Comparison of ENCODE assay signal across 34 cellular contexts in genomic region chr21:44035244-44035643, GRCh38.
"Had no signal": no experiment of that assay in that cellular context is flagged by ENCODE, and none has a peak within 500 bp of the region (broad histone marks: within the 10 kb centered on the region; RNA-seq: fewer than 3 reads in every experiment).

No MANE protein-coding gene starts in this region.

- ATAC-seq: PC-3, T-cell had no signal

- H3K27me3 Mint-ChIP-seq: activated CD4-positive, alpha-beta memory T cell treated with anti-CD3 and anti-CD28 coated beads, Interleukin-2, amount 10 ng/mL, durations not matched to agents 7 days and 5 days; activated naive CD4-positive, alpha-beta T cell treated with anti-CD3 and anti-CD28 coated beads, Interleukin-2, amount 10 ng/mL, durations not matched to agents 7 days and 5 days; activated naive CD8-positive, alpha-beta T cell; IgD-negative memory B cell; T-cell had no signal

- H3K9me3 Mint-ChIP-seq: activated CD4-positive, alpha-beta memory T cell treated with anti-CD3 and anti-CD28 coated beads, Interleukin-2, amount 10 ng/mL, durations not matched to agents 7 days and 5 days; activated naive CD4-positive, alpha-beta T cell treated with anti-CD3 and anti-CD28 coated beads, Interleukin-2, amount 10 ng/mL, durations not matched to agents 7 days and 5 days; IgD-negative memory B cell; T-cell had no signal

- H3K4me3 ChIP-seq: ascending aorta, cardiac muscle cell, MG63, Peyer's patch, SJSA1 had no signal

- DNase-seq: activated CD4-positive, alpha-beta memory T cell treated with anti-CD3 and anti-CD28 coated beads, Interleukin-2, amount 10 ng/mL, durations not matched to agents 7 days and 5 days; activated CD4-positive, alpha-beta T cell treated with anti-CD3 and anti-CD28 coated beads for 1 hour; activated CD4-positive, alpha-beta T cell treated with anti-CD3 and anti-CD28 coated beads for 48 hours; activated CD4-positive, CD25-positive, alpha-beta regulatory T cell; activated effector memory CD4-positive, alpha-beta T cell treated with Interleukin-2 at 50 U/mL for 16 hours; activated naive CD4-positive, alpha-beta T cell treated with anti-CD3 and anti-CD28 coated beads, Interleukin-2, amount 10 ng/mL, durations not matched to agents 7 days and 5 days; activated T-cell treated with anti-CD3 and anti-CD28 coated beads, Interleukin-2, amount 50 U/mL, for 48 hours; amygdala; Kasumi-1; KG1; MG63; NCI-H1048; NCI-H1105 treated with DMSO at 0.1 percent for 48 hours; NCI-H1436; NCI-H1694; NCI-H2029; NCI-H2171; NCI-H510A; NCI-H526; NCI-H748 treated with DMSO at 0.1 percent for 48 hours; NK-92 treated with Interleukin-12 subunit alpha and Interleukin-12 subunit beta, amount 100 ng/mL, for 24 hours; PC-3; Peyer's patch; RPMI8226; SHP77 treated with DMSO at 0.1 percent for 48 hours; SK-N-SH; T-cell; T1000; WERI-Rb-1 had no signal

- H3K4me3 Mint-ChIP-seq: activated CD4-positive, alpha-beta memory T cell treated with anti-CD3 and anti-CD28 coated beads, Interleukin-2, amount 10 ng/mL, durations not matched to agents 7 days and 5 days; activated naive CD4-positive, alpha-beta T cell treated with anti-CD3 and anti-CD28 coated beads, Interleukin-2, amount 10 ng/mL, durations not matched to agents 7 days and 5 days; activated naive CD8-positive, alpha-beta T cell; T-cell had no signal

- H3K4me1 ChIP-seq: ascending aorta, Peyer's patch, SJSA1 had no signal

- H3K27ac Mint-ChIP-seq: activated CD4-positive, alpha-beta memory T cell treated with anti-CD3 and anti-CD28 coated beads, Interleukin-2, amount 10 ng/mL, durations not matched to agents 7 days and 5 days; activated naive CD4-positive, alpha-beta T cell treated with anti-CD3 and anti-CD28 coated beads, Interleukin-2, amount 10 ng/mL, durations not matched to agents 7 days and 5 days; activated naive CD8-positive, alpha-beta T cell had no signal

- H3K4me1 Mint-ChIP-seq: activated naive CD4-positive, alpha-beta T cell treated with anti-CD3 and anti-CD28 coated beads, Interleukin-2, amount 10 ng/mL, durations not matched to agents 7 days and 5 days had no signal

- H3K27ac ChIP-seq: ascending aorta, cardiac muscle cell, Peyer's patch, SJSA1, WERI-Rb-1 had no signal

- H3K27me3 ChIP-seq: ascending aorta, cardiac muscle cell, MG63, Peyer's patch, SJSA1 had no signal

- H3K9me3 ChIP-seq: ascending aorta, MG63, Peyer's patch, SJSA1, SK-N-SH had no signal
